1 cellular context compared by ENCODE assay signal in genomic region chr19:15125232-15126067, GRCh38.
TF ChIP-seq lines count a peak whose summit lies in the region.

No MANE protein-coding gene starts in this region.

TF ChIP-seq in WTC11, 78 proteins besides CTCF, POLR2A, EP300 and RAD21 (continued from another document and continues in another):
- TF ChIP-seq ZSCAN18 (CRISPR knock-in tag; IDR thresholded peaks at IDR 0.05): no peak
- 0 out of 2 replicates have a peak, but pooled peaks have one; percentile 26 for TF ChIP-seq TEAD4 (CRISPR knock-in tag; IDR thresholded peaks at IDR 0.05)
- TF ChIP-seq CREB1 (CRISPR knock-in tag; IDR thresholded peaks at IDR 0.05): no peak
- TF ChIP-seq ZNF671 (CRISPR knock-in tag; IDR thresholded peaks at IDR 0.05): no peak
- no peak for TF ChIP-seq GTF2I (CRISPR knock-in tag; conservative IDR thresholded peaks at IDR 0.05)
- TF ChIP-seq ZNF416 (CRISPR knock-in tag; IDR thresholded peaks at IDR 0.05): no peak
- TF ChIP-seq MYBL2 (CRISPR knock-in tag; IDR thresholded peaks at IDR 0.05): peak; percentile 96; the same call in 1 of the 2 replicates
- no peak for TF ChIP-seq CDX4 (CRISPR knock-in tag; IDR thresholded peaks at IDR 0.05; ENCODE audit: borderline replicate concordance)
- no peak for TF ChIP-seq RORB (CRISPR knock-in tag; IDR thresholded peaks at IDR 0.05)
- TF ChIP-seq ZNF219 (CRISPR knock-in tag; IDR thresholded peaks at IDR 0.05; ENCODE audit: borderline replicate concordance): peak; percentile 2; the same call in 1 of the 2 replicates
- TF ChIP-seq, protein P1, sequence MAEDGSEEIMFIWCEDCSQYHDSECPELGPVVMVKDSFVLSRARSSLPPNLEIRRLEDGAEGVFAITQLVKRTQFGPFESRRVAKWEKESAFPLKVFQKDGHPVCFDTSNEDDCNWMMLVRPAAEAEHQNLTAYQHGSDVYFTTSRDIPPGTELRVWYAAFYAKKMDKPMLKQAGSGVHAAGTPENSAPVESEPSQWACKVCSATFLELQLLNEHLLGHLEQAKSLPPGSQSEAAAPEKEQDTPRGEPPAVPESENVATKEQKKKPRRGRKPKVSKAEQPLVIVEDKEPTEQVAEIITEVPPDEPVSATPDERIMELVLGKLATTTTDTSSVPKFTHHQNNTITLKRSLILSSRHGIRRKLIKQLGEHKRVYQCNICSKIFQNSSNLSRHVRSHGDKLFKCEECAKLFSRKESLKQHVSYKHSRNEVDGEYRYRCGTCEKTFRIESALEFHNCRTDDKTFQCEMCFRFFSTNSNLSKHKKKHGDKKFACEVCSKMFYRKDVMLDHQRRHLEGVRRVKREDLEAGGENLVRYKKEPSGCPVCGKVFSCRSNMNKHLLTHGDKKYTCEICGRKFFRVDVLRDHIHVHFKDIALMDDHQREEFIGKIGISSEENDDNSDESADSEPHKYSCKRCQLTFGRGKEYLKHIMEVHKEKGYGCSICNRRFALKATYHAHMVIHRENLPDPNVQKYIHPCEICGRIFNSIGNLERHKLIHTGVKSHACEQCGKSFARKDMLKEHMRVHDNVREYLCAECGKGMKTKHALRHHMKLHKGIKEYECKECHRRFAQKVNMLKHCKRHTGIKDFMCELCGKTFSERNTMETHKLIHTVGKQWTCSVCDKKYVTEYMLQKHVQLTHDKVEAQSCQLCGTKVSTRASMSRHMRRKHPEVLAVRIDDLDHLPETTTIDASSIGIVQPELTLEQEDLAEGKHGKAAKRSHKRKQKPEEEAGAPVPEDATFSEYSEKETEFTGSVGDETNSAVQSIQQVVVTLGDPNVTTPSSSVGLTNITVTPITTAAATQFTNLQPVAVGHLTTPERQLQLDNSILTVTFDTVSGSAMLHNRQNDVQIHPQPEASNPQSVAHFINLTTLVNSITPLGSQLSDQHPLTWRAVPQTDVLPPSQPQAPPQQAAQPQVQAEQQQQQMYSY (CRISPR knock-in tag; IDR thresholded peaks at IDR 0.05): no peak
- TF ChIP-seq MXD4 (CRISPR knock-in tag; IDR thresholded peaks at IDR 0.05; ENCODE audit: borderline replicate concordance): no peak
- no peak for TF ChIP-seq HMGXB4 (CRISPR knock-in tag; IDR thresholded peaks at IDR 0.05)
- no peak for TF ChIP-seq IRF2 (CRISPR knock-in tag; IDR thresholded peaks at IDR 0.05; ENCODE audit: borderline replicate concordance, low read depth)
- no peak for TF ChIP-seq AR (CRISPR knock-in tag; IDR thresholded peaks at IDR 0.05)
- no peak for TF ChIP-seq OVOL2 (CRISPR knock-in tag; IDR thresholded peaks at IDR 0.05; ENCODE audit: borderline replicate concordance)
- TF ChIP-seq, protein P2, sequence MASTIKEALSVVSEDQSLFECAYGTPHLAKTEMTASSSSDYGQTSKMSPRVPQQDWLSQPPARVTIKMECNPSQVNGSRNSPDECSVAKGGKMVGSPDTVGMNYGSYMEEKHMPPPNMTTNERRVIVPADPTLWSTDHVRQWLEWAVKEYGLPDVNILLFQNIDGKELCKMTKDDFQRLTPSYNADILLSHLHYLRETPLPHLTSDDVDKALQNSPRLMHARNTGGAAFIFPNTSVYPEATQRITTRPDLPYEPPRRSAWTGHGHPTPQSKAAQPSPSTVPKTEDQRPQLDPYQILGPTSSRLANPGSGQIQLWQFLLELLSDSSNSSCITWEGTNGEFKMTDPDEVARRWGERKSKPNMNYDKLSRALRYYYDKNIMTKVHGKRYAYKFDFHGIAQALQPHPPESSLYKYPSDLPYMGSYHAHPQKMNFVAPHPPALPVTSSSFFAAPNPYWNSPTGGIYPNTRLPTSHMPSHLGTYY (CRISPR knock-in tag; IDR thresholded peaks at IDR 0.05): no peak
- TF ChIP-seq CREM (CRISPR knock-in tag; IDR thresholded peaks at IDR 0.05): no peak; the same call in 1 of the 2 replicates
- TF ChIP-seq, protein P3, sequence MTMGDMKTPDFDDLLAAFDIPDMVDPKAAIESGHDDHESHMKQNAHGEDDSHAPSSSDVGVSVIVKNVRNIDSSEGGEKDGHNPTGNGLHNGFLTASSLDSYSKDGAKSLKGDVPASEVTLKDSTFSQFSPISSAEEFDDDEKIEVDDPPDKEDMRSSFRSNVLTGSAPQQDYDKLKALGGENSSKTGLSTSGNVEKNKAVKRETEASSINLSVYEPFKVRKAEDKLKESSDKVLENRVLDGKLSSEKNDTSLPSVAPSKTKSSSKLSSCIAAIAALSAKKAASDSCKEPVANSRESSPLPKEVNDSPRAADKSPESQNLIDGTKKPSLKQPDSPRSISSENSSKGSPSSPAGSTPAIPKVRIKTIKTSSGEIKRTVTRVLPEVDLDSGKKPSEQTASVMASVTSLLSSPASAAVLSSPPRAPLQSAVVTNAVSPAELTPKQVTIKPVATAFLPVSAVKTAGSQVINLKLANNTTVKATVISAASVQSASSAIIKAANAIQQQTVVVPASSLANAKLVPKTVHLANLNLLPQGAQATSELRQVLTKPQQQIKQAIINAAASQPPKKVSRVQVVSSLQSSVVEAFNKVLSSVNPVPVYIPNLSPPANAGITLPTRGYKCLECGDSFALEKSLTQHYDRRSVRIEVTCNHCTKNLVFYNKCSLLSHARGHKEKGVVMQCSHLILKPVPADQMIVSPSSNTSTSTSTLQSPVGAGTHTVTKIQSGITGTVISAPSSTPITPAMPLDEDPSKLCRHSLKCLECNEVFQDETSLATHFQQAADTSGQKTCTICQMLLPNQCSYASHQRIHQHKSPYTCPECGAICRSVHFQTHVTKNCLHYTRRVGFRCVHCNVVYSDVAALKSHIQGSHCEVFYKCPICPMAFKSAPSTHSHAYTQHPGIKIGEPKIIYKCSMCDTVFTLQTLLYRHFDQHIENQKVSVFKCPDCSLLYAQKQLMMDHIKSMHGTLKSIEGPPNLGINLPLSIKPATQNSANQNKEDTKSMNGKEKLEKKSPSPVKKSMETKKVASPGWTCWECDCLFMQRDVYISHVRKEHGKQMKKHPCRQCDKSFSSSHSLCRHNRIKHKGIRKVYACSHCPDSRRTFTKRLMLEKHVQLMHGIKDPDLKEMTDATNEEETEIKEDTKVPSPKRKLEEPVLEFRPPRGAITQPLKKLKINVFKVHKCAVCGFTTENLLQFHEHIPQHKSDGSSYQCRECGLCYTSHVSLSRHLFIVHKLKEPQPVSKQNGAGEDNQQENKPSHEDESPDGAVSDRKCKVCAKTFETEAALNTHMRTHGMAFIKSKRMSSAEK (CRISPR knock-in tag; IDR thresholded peaks at IDR 0.05; ENCODE audit: borderline replicate concordance): no peak
- TF ChIP-seq USF2 (CRISPR knock-in tag; IDR thresholded peaks at IDR 0.05): peak; percentile 98
- TF ChIP-seq, protein P4, sequence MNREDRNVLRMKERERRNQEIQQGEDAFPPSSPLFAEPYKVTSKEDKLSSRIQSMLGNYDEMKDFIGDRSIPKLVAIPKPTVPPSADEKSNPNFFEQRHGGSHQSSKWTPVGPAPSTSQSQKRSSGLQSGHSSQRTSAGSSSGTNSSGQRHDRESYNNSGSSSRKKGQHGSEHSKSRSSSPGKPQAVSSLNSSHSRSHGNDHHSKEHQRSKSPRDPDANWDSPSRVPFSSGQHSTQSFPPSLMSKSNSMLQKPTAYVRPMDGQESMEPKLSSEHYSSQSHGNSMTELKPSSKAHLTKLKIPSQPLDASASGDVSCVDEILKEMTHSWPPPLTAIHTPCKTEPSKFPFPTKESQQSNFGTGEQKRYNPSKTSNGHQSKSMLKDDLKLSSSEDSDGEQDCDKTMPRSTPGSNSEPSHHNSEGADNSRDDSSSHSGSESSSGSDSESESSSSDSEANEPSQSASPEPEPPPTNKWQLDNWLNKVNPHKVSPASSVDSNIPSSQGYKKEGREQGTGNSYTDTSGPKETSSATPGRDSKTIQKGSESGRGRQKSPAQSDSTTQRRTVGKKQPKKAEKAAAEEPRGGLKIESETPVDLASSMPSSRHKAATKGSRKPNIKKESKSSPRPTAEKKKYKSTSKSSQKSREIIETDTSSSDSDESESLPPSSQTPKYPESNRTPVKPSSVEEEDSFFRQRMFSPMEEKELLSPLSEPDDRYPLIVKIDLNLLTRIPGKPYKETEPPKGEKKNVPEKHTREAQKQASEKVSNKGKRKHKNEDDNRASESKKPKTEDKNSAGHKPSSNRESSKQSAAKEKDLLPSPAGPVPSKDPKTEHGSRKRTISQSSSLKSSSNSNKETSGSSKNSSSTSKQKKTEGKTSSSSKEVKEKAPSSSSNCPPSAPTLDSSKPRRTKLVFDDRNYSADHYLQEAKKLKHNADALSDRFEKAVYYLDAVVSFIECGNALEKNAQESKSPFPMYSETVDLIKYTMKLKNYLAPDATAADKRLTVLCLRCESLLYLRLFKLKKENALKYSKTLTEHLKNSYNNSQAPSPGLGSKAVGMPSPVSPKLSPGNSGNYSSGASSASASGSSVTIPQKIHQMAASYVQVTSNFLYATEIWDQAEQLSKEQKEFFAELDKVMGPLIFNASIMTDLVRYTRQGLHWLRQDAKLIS (CRISPR knock-in tag; IDR thresholded peaks at IDR 0.05; ENCODE audit: borderline replicate concordance): no peak
- TF ChIP-seq, protein P5, sequence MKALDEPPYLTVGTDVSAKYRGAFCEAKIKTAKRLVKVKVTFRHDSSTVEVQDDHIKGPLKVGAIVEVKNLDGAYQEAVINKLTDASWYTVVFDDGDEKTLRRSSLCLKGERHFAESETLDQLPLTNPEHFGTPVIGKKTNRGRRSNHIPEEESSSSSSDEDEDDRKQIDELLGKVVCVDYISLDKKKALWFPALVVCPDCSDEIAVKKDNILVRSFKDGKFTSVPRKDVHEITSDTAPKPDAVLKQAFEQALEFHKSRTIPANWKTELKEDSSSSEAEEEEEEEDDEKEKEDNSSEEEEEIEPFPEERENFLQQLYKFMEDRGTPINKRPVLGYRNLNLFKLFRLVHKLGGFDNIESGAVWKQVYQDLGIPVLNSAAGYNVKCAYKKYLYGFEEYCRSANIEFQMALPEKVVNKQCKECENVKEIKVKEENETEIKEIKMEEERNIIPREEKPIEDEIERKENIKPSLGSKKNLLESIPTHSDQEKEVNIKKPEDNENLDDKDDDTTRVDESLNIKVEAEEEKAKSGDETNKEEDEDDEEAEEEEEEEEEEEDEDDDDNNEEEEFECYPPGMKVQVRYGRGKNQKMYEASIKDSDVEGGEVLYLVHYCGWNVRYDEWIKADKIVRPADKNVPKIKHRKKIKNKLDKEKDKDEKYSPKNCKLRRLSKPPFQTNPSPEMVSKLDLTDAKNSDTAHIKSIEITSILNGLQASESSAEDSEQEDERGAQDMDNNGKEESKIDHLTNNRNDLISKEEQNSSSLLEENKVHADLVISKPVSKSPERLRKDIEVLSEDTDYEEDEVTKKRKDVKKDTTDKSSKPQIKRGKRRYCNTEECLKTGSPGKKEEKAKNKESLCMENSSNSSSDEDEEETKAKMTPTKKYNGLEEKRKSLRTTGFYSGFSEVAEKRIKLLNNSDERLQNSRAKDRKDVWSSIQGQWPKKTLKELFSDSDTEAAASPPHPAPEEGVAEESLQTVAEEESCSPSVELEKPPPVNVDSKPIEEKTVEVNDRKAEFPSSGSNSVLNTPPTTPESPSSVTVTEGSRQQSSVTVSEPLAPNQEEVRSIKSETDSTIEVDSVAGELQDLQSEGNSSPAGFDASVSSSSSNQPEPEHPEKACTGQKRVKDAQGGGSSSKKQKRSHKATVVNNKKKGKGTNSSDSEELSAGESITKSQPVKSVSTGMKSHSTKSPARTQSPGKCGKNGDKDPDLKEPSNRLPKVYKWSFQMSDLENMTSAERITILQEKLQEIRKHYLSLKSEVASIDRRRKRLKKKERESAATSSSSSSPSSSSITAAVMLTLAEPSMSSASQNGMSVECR (CRISPR knock-in tag; IDR thresholded peaks at IDR 0.05; ENCODE audit: borderline replicate concordance): peak; percentile 64; the same call in 1 of the 2 replicates
- TF ChIP-seq ZNF232 (CRISPR knock-in tag; IDR thresholded peaks at IDR 0.05): no peak
- TF ChIP-seq JAZF1 (CRISPR knock-in tag; IDR thresholded peaks at IDR 0.05): no peak
